ENCODE assay signal across 19 cellular contexts in the genomic region with DNA sequence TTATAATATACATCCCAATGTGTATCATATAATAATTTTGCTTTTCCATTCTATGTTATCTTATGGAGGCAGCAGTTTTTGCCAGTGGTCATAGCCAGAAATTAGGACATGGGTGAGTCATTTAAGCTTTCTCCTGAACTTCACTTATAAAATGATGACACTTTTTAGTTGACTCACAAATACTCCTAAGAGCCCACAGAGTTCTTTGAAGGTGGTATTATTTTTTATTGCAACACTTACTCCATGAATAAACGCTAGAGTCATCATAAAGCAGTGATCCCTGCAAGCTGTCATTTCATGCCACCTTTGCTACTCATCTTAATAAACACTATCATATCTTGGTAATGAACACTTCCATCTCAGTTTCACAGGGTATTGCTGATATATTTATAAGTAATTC.
DNase-seq lines count a peak whose midpoint lies in the region; ATAC-seq, FAIRE-seq and TF ChIP-seq lines count a peak whose summit lies in the region.
"Had no signal": no experiment of that assay in that cellular context is flagged by ENCODE, and none has a peak within 500 bp of the region (broad histone marks: within the 10 kb centered on the region; RNA-seq: fewer than 3 reads in every experiment).

No MANE protein-coding gene starts in this region.

- TF ChIP-seq POLR2A in IMR-90 (IDR thresholded peaks at IDR 0.05; ENCODE audit: low read depth, low read length) (no peak), tibial nerve (IDR thresholded peaks at IDR 0.05) (no peak)

- no peak for ATAC-seq in IMR-90 (ENCODE audit: low read depth)
- ATAC-seq: activated CD8-positive, alpha-beta T cell treated with anti-CD3 and anti-CD28 coated beads for 36 hours had no signal

- H3K4me3 ChIP-seq in IMR-90 (ENCODE audit: insufficient read depth, low read depth, low read length) = no peak overlapping the region
- H3K4me3 ChIP-seq in astrocyte (ENCODE audit: insufficient read depth, low read depth, low read length) = no peak overlapping the region
- no peak overlapping the region for H3K4me3 ChIP-seq in tibial nerve
- H3K4me3 ChIP-seq: PC-9 had no signal

- no peak overlapping the region for H3K56ac ChIP-seq in IMR-90 (ENCODE audit: extremely low read depth, insufficient read depth, low read length)

- H2BK15ac ChIP-seq in IMR-90 (ENCODE audit: low read depth, low read length) = no peak overlapping the region

- no peak overlapping the region for H3K14ac ChIP-seq in IMR-90 (replicated peaks; ENCODE audit: low read depth, low read length)

- DNase-seq in AG08396 (ENCODE audit: low spot score) = peak; percentile 29
- DNase-seq in IMR-90 = peak; percentile 39
- peak; percentile 36 for DNase-seq in astrocyte (ENCODE audit: low read depth)
- DNase-seq in hepatic stellate cell (ENCODE audit: low spot score) = peak; percentile 12
- no peak for DNase-seq in SK-N-DZ (ENCODE audit: low spot score)
- no peak for DNase-seq in ACHN
- DNase-seq in tibial nerve (ENCODE audit: low spot score in 2 of 2) = no peak
- DNase-seq in COLO829 (ENCODE audit: low spot score) = no peak
- DNase-seq: activated CD8-positive, alpha-beta T cell treated with anti-CD3 and anti-CD28 coated beads for 36 hours; activated T-cell treated with anti-CD3 and anti-CD28 coated beads, Interleukin-2, amount 50 U/mL, for 72 hours; Caco-2; GF-D8; H9; immature natural killer cell; NCI-H1092; NCI-H2107; NCI-H69; SW 1271 had no signal

- H3K18ac ChIP-seq in IMR-90 (ENCODE audit: low read depth, low read length) = no peak overlapping the region

- no peak overlapping the region for H2BK5ac ChIP-seq in IMR-90 (ENCODE audit: low read depth, low read length, poor library complexity, severe bottlenecking)

- H3K9me3 Mint-ChIP-seq in astrocyte (ENCODE audit: unreplicated experiment) = peaks cover 7% of the 10 kb centered on the region
- H3K9me3 Mint-ChIP-seq: activated CD8-positive, alpha-beta T cell treated with anti-CD3 and anti-CD28 coated beads for 36 hours; activated T-cell treated with anti-CD3 and anti-CD28 coated beads, Interleukin-2, amount 50 U/mL, for 72 hours; H9; immature natural killer cell had no signal

- no peaks in the 10 kb centered on the region; the same call in 1 of the 2 replicates for H4K20me1 ChIP-seq in IMR-90 (ENCODE audit: insufficient read depth, low read length)
- H4K20me1 ChIP-seq in astrocyte (ENCODE audit: insufficient read depth, low read length) = no peaks in the 10 kb centered on the region

- no peak overlapping the region for H3K4me3 Mint-ChIP-seq in astrocyte (ENCODE audit: unreplicated experiment)
- H3K4me3 Mint-ChIP-seq: activated CD8-positive, alpha-beta T cell treated with anti-CD3 and anti-CD28 coated beads for 36 hours; activated T-cell treated with anti-CD3 and anti-CD28 coated beads, Interleukin-2, amount 50 U/mL, for 72 hours; H9; immature natural killer cell had no signal

- H3K4ac ChIP-seq in IMR-90 (ENCODE audit: low read depth, low read length) = no peak overlapping the region

- FAIRE-seq in astrocyte (lab: Jason Lieb, UNC) = no peak

- peaks cover 3% of the 10 kb centered on the region; the same call in 1 of the 2 replicates for H3K9me1 ChIP-seq in IMR-90 (ENCODE audit: insufficient read depth, low read length)

- no peak overlapping the region for H2AK5ac ChIP-seq in IMR-90 (ENCODE audit: low read depth, low read length)

- H4K91ac ChIP-seq in IMR-90 (ENCODE audit: insufficient read depth, low read depth, low read length) = no peak overlapping the region

- no peak overlapping the region for H2BK20ac ChIP-seq in IMR-90 (ENCODE audit: low read depth, low read length)

- peaks cover 7% of the 10 kb centered on the region for H3K27me3 Mint-ChIP-seq in astrocyte (ENCODE audit: low read depth, unreplicated experiment)
- H3K27me3 Mint-ChIP-seq: activated CD8-positive, alpha-beta T cell treated with anti-CD3 and anti-CD28 coated beads for 36 hours had no signal

- H3K36me3 ChIP-seq in IMR-90 (ENCODE audit: control insufficient read depth, insufficient read depth, low read length) (no peaks in the 10 kb centered on the region), astrocyte (ENCODE audit: insufficient read depth, low read length) (no peaks in the 10 kb centered on the region), tibial nerve (no peaks in the 10 kb centered on the region)

- no peak overlapping the region for H4K5ac ChIP-seq in IMR-90 (ENCODE audit: low read depth, low read length)

- H3K36me3 Mint-ChIP-seq in astrocyte (ENCODE audit: low read depth, unreplicated experiment) = no peaks in the 10 kb centered on the region
- H3K36me3 Mint-ChIP-seq: immature natural killer cell had no signal

- no peak for TF ChIP-seq RAD21 in IMR-90 (IDR thresholded peaks at IDR 0.05; ENCODE audit: low read length)

- WGBS in IMR-90 (ENCODE audit: extremely low coverage in 2 of 2, insufficient read length in 1 of 2), 2 experiments = no CpG with 5 or more reads among the region's 1 CpG
- 81 to 85% methylated on average over 1 of the region's 1 CpG for WGBS in tibial nerve, 2 donors

- no peak overlapping the region for H2AFZ ChIP-seq in IMR-90 (replicated peaks; ENCODE audit: low read length, poor library complexity)
- no peak overlapping the region for H2AFZ ChIP-seq in astrocyte (ENCODE audit: low read depth, low read length)
- H2AFZ ChIP-seq: PC-9 had no signal

- H3K27me3 ChIP-seq in IMR-90 (ENCODE audit: control insufficient read depth, insufficient read depth, low read length) = peaks cover 15% of the 10 kb centered on the region
- peaks cover 7% of the 10 kb centered on the region for H3K27me3 ChIP-seq in astrocyte (ENCODE audit: insufficient read depth, low read length)
- no peaks in the 10 kb centered on the region for H3K27me3 ChIP-seq in tibial nerve

- CTCF ChIA-PET in IMR-90 (lab: Yijun Ruan, JAX) = interaction anchor here (0.8 kb wide), 1 partner anchor 25 kb away, joined by 4 read pairs; no protein-coding TSS in a partner anchor

- H3K27ac ChIP-seq in IMR-90 (ENCODE audit: insufficient read depth, low read length) (no peak overlapping the region), astrocyte (ENCODE audit: low read depth, low read length) (no peak overlapping the region), tibial nerve (no peak overlapping the region)
- H3K27ac ChIP-seq: PC-9 had no signal

- no peak for TF ChIP-seq CTCF in IMR-90 (conservative IDR thresholded peaks at IDR 0.05; ENCODE audit: low read depth, low read length)
- no peak for TF ChIP-seq CTCF in astrocyte (IDR thresholded peaks at IDR 0.05; ENCODE audit: insufficient read depth, low read depth, low read length)
- TF ChIP-seq CTCF in tibial nerve (IDR thresholded peaks at IDR 0.05) = no peak

- H3K9me3 ChIP-seq in IMR-90 (ENCODE audit: control insufficient read depth, insufficient read depth, low read length) (no peaks in the 10 kb centered on the region), astrocyte (ENCODE audit: insufficient read depth, low read depth, low read length) (no peaks in the 10 kb centered on the region), tibial nerve (no peaks in the 10 kb centered on the region)
- H3K9me3 ChIP-seq: Caco-2 had no signal

- H2BK120ac ChIP-seq in IMR-90 (ENCODE audit: low read depth, low read length) = no peak overlapping the region

- dilution Hi-C loops in IMR-90 (cut with HindIII; ENCODE audit: low sequenced_read_pairs, unreplicated experiment) = no loop called here

- no TSS peak for BruUV-seq in IMR-90 (replicated peaks; lab: Mats Ljungman, UMichigan)

- peaks cover 14% of the 10 kb centered on the region for H3K4me1 Mint-ChIP-seq in astrocyte (ENCODE audit: low read depth, unreplicated experiment)

- no peaks in the 10 kb centered on the region for H3K4me1 ChIP-seq in IMR-90 (ENCODE audit: control insufficient read depth, insufficient read depth, low read length)
- H3K4me1 ChIP-seq in astrocyte (ENCODE audit: insufficient read depth, low read length) = no peaks in the 10 kb centered on the region
- peaks cover 0 to 7% (median 0%) of the 10 kb centered on the region in 4 donors for H3K4me1 ChIP-seq in tibial nerve
- H3K4me1 ChIP-seq: Caco-2 had no signal

- no peaks in the 10 kb centered on the region for H3K79me1 ChIP-seq in IMR-90 (ENCODE audit: low read depth in 1 of 2, low read length in 2 of 2)

- POLR2A ChIA-PET in IMR-90 (lab: Charles Lee; ENCODE audit: unreplicated experiment) = interaction anchor here (0.6 kb wide), 1 partner anchor 11 kb away, joined by 3 read pairs; no protein-coding TSS in a partner anchor

- H3K4me2 ChIP-seq in IMR-90 (ENCODE audit: low read depth, low read length) (no peak overlapping the region), astrocyte (ENCODE audit: low read length) (no peak overlapping the region)
- H3K4me2 ChIP-seq: PC-9 had no signal

- intact Hi-C loops in IMR-90 (cut with micrococcal nuclease) = loop anchor here (10.0 kb wide), 1 partner anchor 377 kb away; no protein-coding TSS in a partner anchor

- TF ChIP-seq EP300 in tibial nerve (IDR thresholded peaks at IDR 0.05) = no peak

- H3K23ac ChIP-seq in IMR-90 (ENCODE audit: low read depth, low read length) = no peak overlapping the region

- H3K9ac ChIP-seq in IMR-90 (ENCODE audit: low read depth, low read length) (no peak overlapping the region), astrocyte (ENCODE audit: low read length) (no peak overlapping the region)

- in situ Hi-C loops in IMR-90 (cut with MboI; ENCODE audit: low sequenced_read_pairs) = no loop called here
- in situ Hi-C loops in ACHN (cut with HindIII; ENCODE audit: low pct_ligation_motif_present, low pct_unique_long_range_greater_than_20kb, low sequenced_read_pairs) = no loop called here

- H2AK9ac ChIP-seq in IMR-90 (replicated peaks; ENCODE audit: low read depth, low read length, poor library complexity) = no peak overlapping the region

- H3K79me2 ChIP-seq in astrocyte (ENCODE audit: insufficient read depth, low read length) = no peaks in the 10 kb centered on the region

- H3K27ac Mint-ChIP-seq in astrocyte (ENCODE audit: unreplicated experiment) = no peak overlapping the region
- H3K27ac Mint-ChIP-seq: activated CD8-positive, alpha-beta T cell treated with anti-CD3 and anti-CD28 coated beads for 36 hours; activated T-cell treated with anti-CD3 and anti-CD28 coated beads, Interleukin-2, amount 50 U/mL, for 72 hours; H9; immature natural killer cell had no signal

- H4K8ac ChIP-seq in IMR-90 (ENCODE audit: low read depth in 2 of 2, low read length in 2 of 2) = no peak overlapping the region

TF ChIP-seq in IMR-90, 13 proteins besides CTCF, POLR2A, EP300 and RAD21 (continues in another document):
- TF ChIP-seq CHD1 (IDR thresholded peaks at IDR 0.05; ENCODE audit: low read depth, low read length) (no peak), BHLHE40 (IDR thresholded peaks at IDR 0.05; ENCODE audit: low read depth, low read length) (no peak), CEBPB (IDR thresholded peaks at IDR 0.05; ENCODE audit: low read depth, low read length) (peak; percentile 71), FOS (IDR thresholded peaks at IDR 0.05; ENCODE audit: low read depth, low read length) (0 out of 2 replicates have a peak, but pooled peaks have one; percentile 24), SMC3 (IDR thresholded peaks at IDR 0.05; ENCODE audit: low read depth, low read length) (no peak)

Comparison
In these comparisons a context has a peak if more than half of its experiments do, and no peak if none do; other contexts are left out.
1. DNase-seq: peak in AG08396 (single experiment), IMR-90 (single experiment), astrocyte (single experiment) and hepatic stellate cell (single experiment); none in SK-N-DZ (single experiment), ACHN (single experiment), tibial nerve (0 of 2) and COLO829 (single experiment).